ENCODE assay signal across 19 cellular contexts in the genomic region with DNA sequence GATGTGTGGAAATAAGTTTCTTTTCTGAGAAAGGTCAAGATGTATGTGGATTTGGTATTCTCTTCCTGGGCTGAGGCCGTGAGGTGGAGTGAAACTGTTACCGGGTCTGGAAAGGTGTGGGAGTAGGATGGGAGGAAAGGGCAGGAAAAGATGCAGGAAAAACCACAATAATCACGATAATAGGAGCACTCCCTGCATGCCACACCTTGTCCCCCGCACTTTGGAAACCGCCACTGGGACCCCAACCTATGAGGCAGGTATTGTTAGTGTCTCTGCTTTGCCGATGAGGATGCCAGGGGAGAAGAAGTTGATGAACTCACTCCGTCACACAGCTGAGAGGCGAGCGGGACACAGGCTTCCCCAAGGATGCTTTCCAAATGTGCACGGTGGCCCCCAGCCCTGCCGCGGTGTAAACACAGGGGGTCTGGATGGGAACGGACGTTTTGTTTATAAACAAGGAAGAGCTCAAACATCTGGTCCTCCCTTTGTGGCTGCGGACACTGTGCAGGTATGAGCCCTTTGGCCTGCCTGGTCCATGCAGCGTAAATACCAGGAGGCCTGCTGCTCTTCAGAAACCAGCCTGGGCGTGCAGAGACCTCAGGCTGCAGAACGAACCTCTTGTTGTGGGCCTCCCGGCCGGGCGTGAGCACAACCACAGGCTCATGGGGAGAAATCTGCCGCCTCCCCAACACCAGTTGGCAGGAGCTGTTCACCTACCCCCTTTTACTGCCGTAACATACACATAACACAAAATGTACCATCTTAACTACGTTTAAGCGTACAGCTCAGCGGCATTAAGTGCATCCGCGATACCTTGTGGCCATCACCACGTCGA.
"Had no signal": no experiment of that assay in that cellular context is flagged by ENCODE, and none has a peak within 500 bp of the region (broad histone marks: within the 10 kb centered on the region; RNA-seq: fewer than 3 reads in every experiment).

No MANE protein-coding gene starts in this region.

- H3K27ac ChIP-seq: tibial artery had no signal

- H3K4me1 Mint-ChIP-seq: activated CD4-positive, alpha-beta T cell treated with anti-CD3 and anti-CD28 coated beads, Interleukin-2, amount 10 ng/mL, durations not matched to agents 7 days and 5 days; activated naive CD8-positive, alpha-beta T cell treated with anti-CD3 and anti-CD28 coated beads for 36 hours; immature natural killer cell; memory B cell had no signal

- H3K4me3 Mint-ChIP-seq: activated CD4-positive, alpha-beta T cell treated with anti-CD3 and anti-CD28 coated beads, Interleukin-2, amount 10 ng/mL, durations not matched to agents 7 days and 5 days; activated CD8-positive, alpha-beta T cell treated with anti-CD3 and anti-CD28 coated beads, Interleukin-2, amount 10 ng/mL, durations not matched to agents 7 days and 5 days; activated naive CD8-positive, alpha-beta T cell treated with anti-CD3 and anti-CD28 coated beads for 36 hours; immature natural killer cell; memory B cell; naive thymus-derived CD4-positive, alpha-beta T cell had no signal

- H3K4me3 ChIP-seq: tibial artery had no signal

- H3K36me3 Mint-ChIP-seq: activated naive CD8-positive, alpha-beta T cell treated with anti-CD3 and anti-CD28 coated beads for 36 hours; brain; immature natural killer cell; memory B cell; naive thymus-derived CD4-positive, alpha-beta T cell had no signal

- H3K27me3 Mint-ChIP-seq: activated CD4-positive, alpha-beta T cell treated with anti-CD3 and anti-CD28 coated beads, Interleukin-2, amount 10 ng/mL, durations not matched to agents 7 days and 5 days; activated naive CD8-positive, alpha-beta T cell treated with anti-CD3 and anti-CD28 coated beads for 36 hours; brain had no signal

- H3K27ac Mint-ChIP-seq: activated CD4-positive, alpha-beta T cell treated with anti-CD3 and anti-CD28 coated beads, Interleukin-2, amount 10 ng/mL, durations not matched to agents 7 days and 5 days; activated CD8-positive, alpha-beta T cell treated with anti-CD3 and anti-CD28 coated beads, Interleukin-2, amount 10 ng/mL, durations not matched to agents 7 days and 5 days; activated naive CD8-positive, alpha-beta T cell treated with anti-CD3 and anti-CD28 coated beads for 36 hours; immature natural killer cell; memory B cell; naive thymus-derived CD4-positive, alpha-beta T cell had no signal

- H3K36me3 ChIP-seq: tibial artery had no signal

- H3K9me3 ChIP-seq: tibial artery had no signal

- FAIRE-seq: colon, urothelium cell line had no signal

- DNase-seq: activated CD4-positive, alpha-beta T cell treated with anti-CD3 and anti-CD28 coated beads, Interleukin-2, amount 10 ng/mL, durations not matched to agents 7 days and 5 days; activated CD8-positive, alpha-beta T cell treated with anti-CD3 and anti-CD28 coated beads, Interleukin-2, amount 10 ng/mL, durations not matched to agents 7 days and 5 days; activated naive CD8-positive, alpha-beta T cell treated with anti-CD3 and anti-CD28 coated beads for 36 hours; central memory CD4-positive, alpha-beta T cell; immature natural killer cell; naive thymus-derived CD4-positive, alpha-beta T cell; nucleus accumbens; retina; stimulated activated CD4-positive, alpha-beta T cell treated with anti-CD3 and anti-CD28 coated beads, Interleukin-12 subunit alpha, Interleukin-12 subunit beta, amount 100 ng/mL, for 4 hours; stimulated activated CD4-positive, alpha-beta T cell treated with anti-CD3 and anti-CD28 coated beads, Interleukin-1b, Interleukin-23, amount 100 ng/mL, for 48 hours; stimulated activated CD8-positive, alpha-beta memory T cell treated with anti-CD3 and anti-CD28 coated beads, Interleukin-4, amount 100 ng/mL, for 48 hours; stimulated activated naive CD4-positive, alpha-beta T cell; T-helper 1 cell; T-helper 9 cell had no signal

- H3K27me3 ChIP-seq: tibial artery had no signal

- H3K9me3 Mint-ChIP-seq: activated CD4-positive, alpha-beta T cell treated with anti-CD3 and anti-CD28 coated beads, Interleukin-2, amount 10 ng/mL, durations not matched to agents 7 days and 5 days; activated naive CD8-positive, alpha-beta T cell treated with anti-CD3 and anti-CD28 coated beads for 36 hours; brain; immature natural killer cell; memory B cell; naive thymus-derived CD4-positive, alpha-beta T cell had no signal
